ENCODE assay signal across 8 cellular contexts in genomic region chr15:78810377-78811123, GRCh38. TPM values are rescaled to one million over a fixed set of nuclear protein-coding genes. Genes with fewer than 3 reads are reported as not detected.
DNase-seq lines count a peak whose midpoint lies in the region; ATAC-seq and TF ChIP-seq lines count a peak whose summit lies in the region.

No MANE protein-coding gene starts in this region.

- H4K12ac ChIP-seq in trophoblast cell (ENCODE audit: low read depth, low read length), result peak overlapping the region; percentile 87

- no peak overlapping the region for H3K23ac ChIP-seq in trophoblast cell (ENCODE audit: low read length)

- H3K4me2 ChIP-seq in trophoblast cell (ENCODE audit: low read length), result peak overlapping the region; percentile 96

- DNase-seq in NCI-H510A treated with DMSO at 0.1 percent for 48 hours (lab: John Stamatoyannopoulos, UW), result peak; percentile 2
- DNase-seq in NCI-H510A (lab: John Stamatoyannopoulos, UW), result no peak
- DNase-seq in HT-29 (ENCODE audit: low spot score), result peak; percentile 58
- DNase-seq in heart left ventricle, result peak; percentile 73 to 89 (median 81)
- peak in 1 of 2 donors; percentile 21 for DNase-seq in trophoblast cell
- DNase-seq in posterior vena cava (ENCODE audit: low spot score), result no peak
- no peak for DNase-seq in effector CD8-positive, alpha-beta T cell (lab: John Stamatoyannopoulos, UW)

- peaks cover 29% of the 10 kb centered on the region for H3K27me3 Mint-ChIP-seq in activated naive CD4-positive, alpha-beta T cell treated with anti-CD3 and anti-CD28 coated beads, Interleukin-2, amount 50 U/mL, for 24 hours

- H2BK5ac ChIP-seq in trophoblast cell (ENCODE audit: low read depth, low read length, poor library complexity), result no peak overlapping the region

- peak overlapping the region; percentile 77 for H4K8ac ChIP-seq in trophoblast cell (ENCODE audit: low read depth, low read length)

- peak overlapping the region; percentile 73 for H4K91ac ChIP-seq in trophoblast cell (ENCODE audit: low read depth, low read length)

- H2AFZ ChIP-seq in trophoblast cell (ENCODE audit: insufficient read depth, low read length, poor library complexity), result peak overlapping the region; percentile 96

- peak overlapping the region; percentile 30 for H3K18ac ChIP-seq in trophoblast cell (ENCODE audit: low read length)

- peaks cover 2% of the 10 kb centered on the region for H3K36me3 Mint-ChIP-seq in activated naive CD4-positive, alpha-beta T cell treated with anti-CD3 and anti-CD28 coated beads, Interleukin-2, amount 50 U/mL, for 24 hours

- H3K14ac ChIP-seq in trophoblast cell (ENCODE audit: low read length), result peak overlapping the region; percentile 69

- H3K9ac ChIP-seq in trophoblast cell (ENCODE audit: low read length), result peak overlapping the region; percentile 81

- H3K27ac Mint-ChIP-seq in activated naive CD4-positive, alpha-beta T cell treated with anti-CD3 and anti-CD28 coated beads, Interleukin-2, amount 50 U/mL, for 24 hours, result no peak overlapping the region

- H3K9me3 ChIP-seq in heart left ventricle (peaks cover 0 to 10% (median 0%) of the 10 kb centered on the region in 12 donors), trophoblast cell (ENCODE audit: insufficient read depth, low read depth, low read length) (peaks cover 2% of the 10 kb centered on the region)

- H3K4ac ChIP-seq in trophoblast cell (ENCODE audit: low read depth, low read length), result no peak overlapping the region

- no peaks in the 10 kb centered on the region for H3K79me2 ChIP-seq in trophoblast cell (ENCODE audit: control insufficient read depth, insufficient read depth, low read length, poor library complexity)

- H2AK5ac ChIP-seq in trophoblast cell (ENCODE audit: low read length), result no peak overlapping the region

- H3K79me1 ChIP-seq in trophoblast cell (ENCODE audit: low read length), result peaks cover 9% of the 10 kb centered on the region

- ATAC-seq in heart left ventricle, result peak in 3 of 4 donors; percentile 16 to 50 (median 22)

- WGBS in heart left ventricle, 4 donors, result 0 to 1% (median 1%) methylated on average over 41 to 75 of the region's 75 CpGs
- WGBS in trophoblast cell (ENCODE audit: extremely low coverage, insufficient coverage, insufficient read length), result no CpG with 5 or more reads among the region's 75 CpGs

- no peaks in the 10 kb centered on the region for H3K36me3 ChIP-seq in heart left ventricle
- no peaks in the 10 kb centered on the region for H3K36me3 ChIP-seq in trophoblast cell (ENCODE audit: control insufficient read depth in 1 of 2, insufficient read depth in 2 of 2, low read length in 2 of 2)

- peak overlapping the region; percentile 75 for H3K4me3 Mint-ChIP-seq in activated naive CD4-positive, alpha-beta T cell treated with anti-CD3 and anti-CD28 coated beads, Interleukin-2, amount 50 U/mL, for 24 hours

- H3K9me3 Mint-ChIP-seq in activated naive CD4-positive, alpha-beta T cell treated with anti-CD3 and anti-CD28 coated beads, Interleukin-2, amount 50 U/mL, for 24 hours, result no peaks in the 10 kb centered on the region

- TF ChIP-seq POLR2A in heart left ventricle (IDR thresholded peaks at IDR 0.05), result no peak

- H3K4me1 ChIP-seq in heart left ventricle, result peaks cover 2 to 34% (median 16%) of the 10 kb centered on the region in 12 donors
- peaks cover 4 to 9% of the 10 kb centered on the region in 2 experiments for H3K4me1 ChIP-seq in trophoblast cell (ENCODE audit: control insufficient read depth in 1 of 2, insufficient read depth in 2 of 2, low read length in 2 of 2)

- TF ChIP-seq CTCF in heart left ventricle (IDR thresholded peaks at IDR 0.05), result peak in 2 of 12 donors; percentile 9 to 24

- peak overlapping the region; percentile 59 to 88 (median 80) for H3K4me3 ChIP-seq in heart left ventricle
- peak overlapping the region; percentile 82 for H3K4me3 ChIP-seq in trophoblast cell (ENCODE audit: low read depth, low read length)

- H3K27me3 ChIP-seq in heart left ventricle (peaks cover 0 to 34% (median 0%) of the 10 kb centered on the region in 9 donors), trophoblast cell (ENCODE audit: insufficient read depth, low read length) (peaks cover 20% of the 10 kb centered on the region)

- peak overlapping the region; percentile 53 for H2BK120ac ChIP-seq in trophoblast cell (ENCODE audit: insufficient read depth, low read length, poor library complexity)

- intact Hi-C loops in heart left ventricle (cut with DNase I) (loop anchor here in 8 of 10 donors (2.0 to 10.0 kb wide), 8 partner anchors 46 to 62 kb away; partner anchors contain the start of gene MORF4L1 (in 3 of the 8)), posterior vena cava (cut with DNase I) (loop anchor here in 1 of 2 donors (5.0 kb wide), 1 partner anchor 1028 kb away; no protein-coding TSS in a partner anchor)

- peak overlapping the region; percentile 15 to 91 (median 88) for H3K27ac ChIP-seq in heart left ventricle
- no peak overlapping the region for H3K27ac ChIP-seq in trophoblast cell (ENCODE audit: low read depth, low read length)

- H3K4me1 Mint-ChIP-seq in activated naive CD4-positive, alpha-beta T cell treated with anti-CD3 and anti-CD28 coated beads, Interleukin-2, amount 50 U/mL, for 24 hours, result peaks cover 13% of the 10 kb centered on the region

- no peak overlapping the region for H2BK12ac ChIP-seq in trophoblast cell (ENCODE audit: low read length)

RNA-seq across cellular contexts. Expression of gene ADAMTS7, which starts 0.7 kb away (rescaled TPM):
- total RNA-seq in HT-29 (2014; rRNA removed; shearing (Covaris generic)), result 0.50 and 0.69 TPM in 2 replicates
- 10 to 100 TPM in 6 of 9 donors, 1 to 10 TPM in 3; 8.0 to 29.9 (median 13.9) TPM for total RNA-seq in heart left ventricle
- polyA plus RNA-seq in heart left ventricle, result 10 to 100 TPM in 1 of 2 donors, 1 to 10 TPM in 1; 5.0 to 18.6 TPM
- 11.3 and 12.3 TPM in 2 replicates for polyA plus RNA-seq in trophoblast cell (2013)
- 1 to 10 TPM; 6.7 to 8.9 TPM for total RNA-seq in posterior vena cava

Comparison
In these comparisons a context has a peak if more than half of its experiments do, and no peak if none do; other contexts are left out.
1. DNase-seq: peak in NCI-H510A treated with DMSO at 0.1 percent for 48 hours (single experiment), HT-29 (single experiment) and heart left ventricle (5 of 5); none in NCI-H510A (single experiment), posterior vena cava (single experiment) and effector CD8-positive, alpha-beta T cell (single experiment).